ENCODE assay signal across 20 cellular contexts in genomic region chr20:2282181-2282580, GRCh38. TPM values are rescaled to one million over a fixed set of nuclear protein-coding genes. Genes with fewer than 3 reads are reported as not detected.
"Had no signal": no experiment of that assay in that cellular context is flagged by ENCODE, and none has a peak within 500 bp of the region (broad histone marks: within the 10 kb centered on the region; RNA-seq: fewer than 3 reads in every experiment).

No MANE protein-coding gene starts in this region.

- H3K4me3 ChIP-seq: heart left ventricle, right atrium auricular region, sigmoid colon, skin epidermis, testis, tibial nerve had no signal

- H3K36me3 ChIP-seq: heart left ventricle, right atrium auricular region, sigmoid colon, tibial nerve had no signal

- H3K27ac Mint-ChIP-seq: dendritic cell treated with granulocyte-macrophage colony-stimulating factor and Interleukin-4, amounts not matched to agents 40 ng/mL and 50 ng/mL, for 4 days; natural killer cell treated with Interleukin-12 subunit alpha and Interleukin-12 subunit beta and Interleukin-15 and Interleukin-18, amount 100 ng/mL, for 72 hours; stimulated activated naive B cell treated with anti-CD40 and anti-IgM and Interleukin-4, amounts not matched to agents 10 μg/mL and 1 μg/mL and 100 μg/mL, for 72 hours; stimulated activated naive CD8-positive, alpha-beta T cell treated with anti-CD3 and anti-CD28 coated beads, Interleukin-15, amount 100 ng/mL, for 72 hours had no signal

- H3K27ac ChIP-seq: heart left ventricle, right atrium auricular region, sigmoid colon, testis, tibial nerve had no signal

- FAIRE-seq: colon, frontal cortex had no signal

- H3K9me3 ChIP-seq: right atrium auricular region, sigmoid colon, testis had no signal

- H3K27me3 ChIP-seq: right atrium auricular region, sigmoid colon, testis, tibial nerve had no signal

- ATAC-seq: heart left ventricle; natural killer cell treated with Interleukin-12 subunit alpha and Interleukin-12 subunit beta and Interleukin-15 and Interleukin-18, amount 100 ng/mL, for 72 hours; stimulated activated naive B cell treated with anti-CD40 and anti-IgM and Interleukin-4, amounts not matched to agents 10 μg/mL and 1 μg/mL and 100 μg/mL, for 72 hours; stimulated activated naive CD8-positive, alpha-beta T cell treated with anti-CD3 and anti-CD28 coated beads, Interleukin-15, amount 100 ng/mL, for 72 hours had no signal

- H3K9me3 Mint-ChIP-seq: dendritic cell treated with granulocyte-macrophage colony-stimulating factor and Interleukin-4, amounts not matched to agents 40 ng/mL and 50 ng/mL, for 4 days; natural killer cell treated with Interleukin-12 subunit alpha and Interleukin-12 subunit beta and Interleukin-15 and Interleukin-18, amount 100 ng/mL, for 72 hours; stimulated activated naive CD8-positive, alpha-beta T cell treated with anti-CD3 and anti-CD28 coated beads, Interleukin-15, amount 100 ng/mL, for 72 hours had no signal

- H3K4me1 Mint-ChIP-seq: stimulated activated naive B cell treated with anti-CD40 and anti-IgM and Interleukin-4, amounts not matched to agents 10 μg/mL and 1 μg/mL and 100 μg/mL, for 72 hours; stimulated activated naive CD8-positive, alpha-beta T cell treated with anti-CD3 and anti-CD28 coated beads, Interleukin-15, amount 100 ng/mL, for 72 hours had no signal

- H3K4me1 ChIP-seq: right atrium auricular region, sigmoid colon, testis, tibial nerve had no signal

- H3K4me3 Mint-ChIP-seq: dendritic cell treated with granulocyte-macrophage colony-stimulating factor and Interleukin-4, amounts not matched to agents 40 ng/mL and 50 ng/mL, for 4 days; natural killer cell treated with Interleukin-12 subunit alpha and Interleukin-12 subunit beta and Interleukin-15 and Interleukin-18, amount 100 ng/mL, for 72 hours; stimulated activated naive B cell treated with anti-CD40 and anti-IgM and Interleukin-4, amounts not matched to agents 10 μg/mL and 1 μg/mL and 100 μg/mL, for 72 hours; stimulated activated naive CD8-positive, alpha-beta T cell treated with anti-CD3 and anti-CD28 coated beads, Interleukin-15, amount 100 ng/mL, for 72 hours had no signal

- H3K36me3 Mint-ChIP-seq: natural killer cell treated with Interleukin-12 subunit alpha and Interleukin-12 subunit beta and Interleukin-15 and Interleukin-18, amount 100 ng/mL, for 72 hours had no signal

- DNase-seq: erythroblast; heart left ventricle; hippocampal formation; posterior cingulate gyrus; sigmoid colon; stimulated activated CD4-positive, alpha-beta T cell treated with anti-CD3 and anti-CD28 coated beads, Interleukin-2, amount 100 ng/mL, for 24 hours; stimulated activated CD4-positive, alpha-beta T cell treated with anti-CD3 and anti-CD28 coated beads, Interleukin-4, amount 100 ng/mL, for 4 hours; stimulated activated naive B cell treated with anti-CD40 and anti-IgM and Interleukin-4, amounts not matched to agents 10 μg/mL and 1 μg/mL and 100 μg/mL, for 72 hours; stimulated activated naive CD8-positive, alpha-beta T cell treated with anti-CD3 and anti-CD28 coated beads, Interleukin-15, amount 100 ng/mL, for 72 hours; testis had no signal

RNA-seq across cellular contexts. Expression of gene TGM3, which starts 13.6 kb away (rescaled TPM):
- total RNA-seq: frontal cortex; glomerular endothelial cell; heart left ventricle; natural killer cell treated with Interleukin-12 subunit alpha and Interleukin-12 subunit beta and Interleukin-15 and Interleukin-18, amount 100 ng/mL, for 72 hours; osteocyte; right atrium auricular region; sigmoid colon; tibial nerve; urinary bladder had no signal
